Comparison of ENCODE assay signal across 10 cellular contexts in the genomic region with DNA sequence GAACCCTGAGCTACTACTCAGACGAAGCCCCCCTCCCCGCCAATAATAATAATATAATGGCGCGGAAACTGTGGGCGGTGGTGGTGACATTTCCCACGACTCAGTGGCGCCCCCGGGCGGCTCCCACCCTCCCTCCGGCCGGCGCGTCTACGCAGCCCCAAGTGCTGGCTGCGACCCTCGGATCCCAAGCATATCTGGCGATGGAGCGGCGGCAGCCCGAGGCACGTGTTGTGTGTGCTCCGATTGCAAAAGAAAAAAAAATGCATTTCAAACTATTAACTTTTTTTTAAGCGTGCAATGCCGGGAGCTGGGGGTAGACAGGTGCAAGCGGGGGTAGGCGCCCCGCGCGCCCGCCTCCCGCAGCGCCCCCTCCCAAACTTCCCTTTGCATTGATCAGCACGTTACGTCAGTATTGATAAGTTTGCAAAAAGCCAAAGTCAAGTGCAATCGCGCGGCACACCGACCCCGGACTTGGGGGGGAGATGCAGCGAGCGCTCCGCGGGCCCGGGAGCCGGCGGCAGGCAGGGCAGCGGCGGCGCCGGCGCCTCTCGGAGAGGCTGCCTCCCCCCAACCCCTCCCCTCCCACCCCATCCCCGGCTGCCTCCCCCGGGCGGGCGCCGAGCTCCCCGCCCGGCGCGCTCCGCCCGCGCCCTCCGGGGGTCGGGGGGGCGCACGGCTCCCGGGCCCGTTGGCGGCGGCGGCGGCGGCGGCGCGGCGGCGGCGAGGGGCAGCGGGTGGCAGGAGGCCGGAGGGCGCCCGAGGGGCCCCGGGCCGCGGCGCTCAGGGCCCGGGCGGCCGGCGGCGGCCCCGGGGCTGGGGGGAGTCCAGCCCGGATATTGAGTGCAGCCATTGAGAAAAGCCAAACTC. TPM values are rescaled to one million over a fixed set of nuclear protein-coding genes. Genes with fewer than 3 reads are reported as not detected.
A peak's percentile ranks its signal among the peaks of the same experiment; 100 is the strongest.
DNase-seq lines count a peak whose midpoint lies in the region; ATAC-seq and TF ChIP-seq lines count a peak whose summit lies in the region.
"Had no signal": no experiment of that assay in that cellular context is flagged by ENCODE, and none has a peak within 500 bp of the region (broad histone marks: within the 10 kb centered on the region; RNA-seq: fewer than 3 reads in every experiment).

No MANE protein-coding gene starts in this region.

- no peaks in the 10 kb centered on the region for H3K36me3 ChIP-seq in neural cell (ENCODE audit: insufficient read depth, low read length)

- no peak for TF ChIP-seq EP300 in neural cell (conservative IDR thresholded peaks at IDR 0.05; ENCODE audit: poor library complexity, severe bottlenecking)

- H3K27ac Mint-ChIP-seq in MCF 10A (ENCODE audit: low read depth, unreplicated experiment): no peak overlapping the region
- H3K27ac Mint-ChIP-seq: natural killer cell; T-helper 1 cell treated with Interleukin-12 subunit alpha and Interleukin-12 subunit beta and Interleukin-4 antibody, amounts not matched to agents 30 μg/mL and 1 μg/mL, for 36 hours had no signal

- H4K20me1 ChIP-seq in neural cell (ENCODE audit: insufficient read depth): no peaks in the 10 kb centered on the region

- peak; percentile 56 for TF ChIP-seq RAD21 in neural cell (conservative IDR thresholded peaks at IDR 0.05)

- TF ChIP-seq CTCF in GM10248 (IDR thresholded peaks at IDR 0.05; ENCODE audit: control extremely low read depth, extremely low read depth, low read depth, missing control alignments) (peak; percentile 12), MCF 10A (IDR thresholded peaks at IDR 0.05; ENCODE audit: unreplicated experiment) (peak; percentile 22), neural cell (IDR thresholded peaks at IDR 0.05; ENCODE audit: poor library complexity, severe bottlenecking) (peak; percentile 76)

- peaks cover 68% of the 10 kb centered on the region for H3K27me3 Mint-ChIP-seq in MCF 10A (ENCODE audit: insufficient read depth, unreplicated experiment)

- no peaks in the 10 kb centered on the region for H3K9me3 Mint-ChIP-seq in MCF 10A (ENCODE audit: unreplicated experiment)
- H3K9me3 Mint-ChIP-seq: natural killer cell; T-helper 1 cell treated with Interleukin-12 subunit alpha and Interleukin-12 subunit beta and Interleukin-4 antibody, amounts not matched to agents 30 μg/mL and 1 μg/mL, for 36 hours had no signal

- peak overlapping the region; percentile 52 for H3K4me2 ChIP-seq in neural cell (ENCODE audit: low read length)

- H3K36me3 Mint-ChIP-seq in MCF 10A (ENCODE audit: insufficient read depth, unreplicated experiment): no peaks in the 10 kb centered on the region
- H3K36me3 Mint-ChIP-seq: natural killer cell had no signal

- peaks cover 12% of the 10 kb centered on the region for H3K4me1 Mint-ChIP-seq in MCF 10A (ENCODE audit: insufficient read depth, unreplicated experiment)

- no peak overlapping the region for H3K27ac ChIP-seq in neural cell (ENCODE audit: low read length)

- no peaks in the 10 kb centered on the region for H3K9me2 ChIP-seq in neural cell (ENCODE audit: insufficient read depth, low read length)

- peak overlapping the region; percentile 75 for H3K4me3 ChIP-seq in neural cell (ENCODE audit: low read length)

- intact Hi-C loops in MCF 10A (cut with micrococcal nuclease): no loop called here

- no peaks in the 10 kb centered on the region for H3F3A ChIP-seq in neural cell (ENCODE audit: insufficient read depth, low read length, poor library complexity, severe bottlenecking)

- POLR2A ChIA-PET in GM10248 (lab: Yijun Ruan, JAX): no interaction called here
- POLR2A ChIA-PET in MCF 10A (lab: Yijun Ruan, JAX): no interaction called here

- ATAC-seq in GM21360 (IDR thresholded peaks at IDR 0.05; ENCODE audit: unreplicated experiment) (no peak), GM18498 (IDR thresholded peaks at IDR 0.05; ENCODE audit: unreplicated experiment) (no peak)
- ATAC-seq: natural killer cell had no signal

- peaks cover 6% of the 10 kb centered on the region for H3K79me2 ChIP-seq in neural cell (replicated peaks; ENCODE audit: insufficient read depth, low read length)

- peak overlapping the region; percentile 85 for H3K4me3 Mint-ChIP-seq in MCF 10A (ENCODE audit: unreplicated experiment)
- H3K4me3 Mint-ChIP-seq: natural killer cell; T-helper 1 cell treated with Interleukin-12 subunit alpha and Interleukin-12 subunit beta and Interleukin-4 antibody, amounts not matched to agents 30 μg/mL and 1 μg/mL, for 36 hours had no signal

- H3K27me3 ChIP-seq in neural cell (ENCODE audit: insufficient read depth, low read depth, low read length): peaks cover 16% of the 10 kb centered on the region

- no peak overlapping the region for H2AFZ ChIP-seq in neural cell (ENCODE audit: low read depth, low read length)

- H3K9me3 ChIP-seq in neural cell (ENCODE audit: low read length): no peaks in the 10 kb centered on the region

- DNase-seq in GM10248 (ENCODE audit: extremely low spot score): no peak
- DNase-seq in Kasumi-1 (lab: John Stamatoyannopoulos, UW): peak; percentile 39 to 44
- no peak for DNase-seq in MCF 10A (ENCODE audit: unreplicated experiment)
- DNase-seq in middle frontal gyrus (ENCODE audit: extremely low spot score, low spot score): no peak
- no peak for DNase-seq in NCI-H1436 (lab: John Stamatoyannopoulos, UW)
- DNase-seq: natural killer cell had no signal

- CTCF ChIA-PET in GM10248 (lab: Yijun Ruan, JAX): no interaction called here
- CTCF ChIA-PET in MCF 10A (lab: Yijun Ruan, JAX): interaction anchor here (1.2 kb wide), 1 partner anchor 10 kb away, joined by 3 read pairs; no protein-coding TSS in a partner anchor

- BruUV-seq in MCF 10A (replicated peaks; lab: Mats Ljungman, UMichigan): no TSS peak

- peak overlapping the region; percentile 63 for H3K9ac ChIP-seq in neural cell (ENCODE audit: low read length)

TF ChIP-seq in neural cell, 6 proteins besides CTCF, POLR2A, EP300 and RAD21:
- TF ChIP-seq SMC3 (conservative IDR thresholded peaks at IDR 0.05; ENCODE audit: poor library complexity) (peak; percentile 66), POLR2AphosphoS5 (IDR thresholded peaks at IDR 0.05) (no peak), MXI1 (conservative IDR thresholded peaks at IDR 0.05; ENCODE audit: poor library complexity, severe bottlenecking) (peak; percentile 92)
TF ChIP-seq in neural cell: peak in this region for 2.

RNA-seq across cellular contexts. Expression of a gene that starts 0.5 kb away (rescaled TPM):
- 0.29 and 0.61 TPM in 2 replicates for total RNA-seq in MCF 10A (2022)
- 2.3 and 3.3 TPM in 2 replicates for polyA plus RNA-seq in neural cell
- polyA minus RNA-seq in neural cell: 9.3 and 9.7 TPM in 2 replicates

Comparison
In these comparisons a context has a peak if more than half of its experiments do, and no peak if none do; other contexts are left out.
1. DNase-seq: peak in Kasumi-1 (2 of 2); none in GM10248 (single experiment), MCF 10A (single experiment), middle frontal gyrus (single experiment) and NCI-H1436 (single experiment).
2. CTCF ChIP-seq: peak in every context shown above with its lines; median percentile 76 in neural cell; 22 in MCF 10A; 12 in GM10248.